35 cellular contexts compared by ENCODE assay signal in genomic region chr7:45873035-45873354, GRCh38. TPM values are rescaled to one million over a fixed set of nuclear protein-coding genes. Genes with fewer than 3 reads are reported as not detected.
"Had no signal": no experiment of that assay in that cellular context is flagged by ENCODE, and none has a peak within 500 bp of the region (broad histone marks: within the 10 kb centered on the region; RNA-seq: fewer than 3 reads in every experiment).

Gene CCDC201, minus strand, starts transcription at chr7:45873082. Its CDS starts 75 bp downstream, at chr7:45873007.

- DNase-seq: activated CD4-positive, alpha-beta memory T cell treated with anti-CD3 and anti-CD28 coated beads for 36 hours; activated CD4-positive, alpha-beta T cell treated with anti-CD3 and anti-CD28 coated beads for 36 hours; activated CD4-positive, alpha-beta T cell treated with anti-CD3 and anti-CD28 coated beads, Interleukin-2, amount 10 ng/mL, durations not matched to agents 24 days and 14 days; activated CD4-positive, CD25-positive, alpha-beta regulatory T cell; activated CD4-positive, CD25-positive, alpha-beta regulatory T cell treated with anti-CD3 and anti-CD28 coated beads, Interleukin-2, amount 50 U/mL, for 72 hours; activated CD8-positive, alpha-beta memory T cell treated with anti-CD3 and anti-CD28 coated beads, Interleukin-2, amount 10 ng/mL, durations not matched to agents 7 days and 5 days; activated CD8-positive, alpha-beta memory T cell treated with anti-CD3 and anti-CD28 coated beads, Interleukin-2, amount 50 U/mL, for 4 hours; activated CD8-positive, alpha-beta T cell treated with anti-CD3 and anti-CD28 coated beads, Interleukin-2, amount 10 ng/mL, durations not matched to agents 7 days and 5 days; activated gamma-delta T cell; activated naive CD4-positive, alpha-beta T cell; activated naive CD4-positive, alpha-beta T cell treated with anti-CD3 and anti-CD28 coated beads, Interleukin-2, amount 10 ng/mL, durations not matched to agents 7 days and 5 days; activated naive CD8-positive, alpha-beta T cell treated with anti-CD3 and anti-CD28 coated beads, Interleukin-2, amount 10 ng/mL, durations not matched to agents 7 days and 5 days; activated T-cell treated with anti-CD3 and anti-CD28 coated beads, Interleukin-2, amount 50 U/mL, for 1 hour; activated T-cell treated with anti-CD3 and anti-CD28 coated beads, Interleukin-2, amount 50 U/mL, for 72 hours; dorsolateral prefrontal cortex; effector CD4-positive, alpha-beta T cell; effector memory CD8-positive, alpha-beta T cell; erythroblast; gastrocnemius medialis; glutamatergic neuron; heart left ventricle; T-helper 2 cell had no signal

- H3K27me3 Mint-ChIP-seq: activated CD4-positive, alpha-beta T cell treated with anti-CD3 and anti-CD28 coated beads, Interleukin-2, amount 10 ng/mL, durations not matched to agents 24 days and 14 days; dendritic cell treated with granulocyte-macrophage colony-stimulating factor and Interleukin-4, amounts not matched to agents 40 ng/mL and 50 ng/mL, for 4 days had no signal

- H3K36me3 Mint-ChIP-seq: activated CD4-positive, alpha-beta memory T cell treated with anti-CD3 and anti-CD28 coated beads for 36 hours; activated CD8-positive, alpha-beta memory T cell treated with anti-CD3 and anti-CD28 coated beads, Interleukin-2, amount 10 ng/mL, durations not matched to agents 7 days and 5 days; activated naive CD4-positive, alpha-beta T cell treated with anti-CD3 and anti-CD28 coated beads, Interleukin-2, amount 10 ng/mL, durations not matched to agents 7 days and 5 days; activated naive CD8-positive, alpha-beta T cell treated with anti-CD3 and anti-CD28 coated beads, Interleukin-2, amount 10 ng/mL, durations not matched to agents 7 days and 5 days; brain had no signal

- H3K27ac ChIP-seq: ascending aorta, breast epithelium, cardiac muscle cell, coronary artery, dorsolateral prefrontal cortex, esophagus muscularis mucosa, foreskin keratinocyte, gastrocnemius medialis, heart left ventricle had no signal

- H3K9me3 Mint-ChIP-seq: activated CD4-positive, alpha-beta memory T cell treated with anti-CD3 and anti-CD28 coated beads for 36 hours; activated CD4-positive, alpha-beta T cell treated with anti-CD3 and anti-CD28 coated beads, Interleukin-2, amount 10 ng/mL, durations not matched to agents 24 days and 14 days; activated naive CD4-positive, alpha-beta T cell treated with anti-CD3 and anti-CD28 coated beads, Interleukin-2, amount 10 ng/mL, durations not matched to agents 7 days and 5 days; activated naive CD8-positive, alpha-beta T cell treated with anti-CD3 and anti-CD28 coated beads, Interleukin-2, amount 10 ng/mL, durations not matched to agents 7 days and 5 days; central memory CD8-positive, alpha-beta T cell; dendritic cell treated with granulocyte-macrophage colony-stimulating factor and Interleukin-4, amounts not matched to agents 40 ng/mL and 50 ng/mL, for 4 days; effector memory CD8-positive, alpha-beta T cell had no signal

- H3K27ac Mint-ChIP-seq: activated CD4-positive, alpha-beta memory T cell treated with anti-CD3 and anti-CD28 coated beads for 36 hours; activated CD4-positive, alpha-beta T cell treated with anti-CD3 and anti-CD28 coated beads for 36 hours; activated CD4-positive, alpha-beta T cell treated with anti-CD3 and anti-CD28 coated beads, Interleukin-2, amount 10 ng/mL, durations not matched to agents 24 days and 14 days; activated CD8-positive, alpha-beta memory T cell treated with anti-CD3 and anti-CD28 coated beads, Interleukin-2, amount 10 ng/mL, durations not matched to agents 7 days and 5 days; activated CD8-positive, alpha-beta T cell treated with anti-CD3 and anti-CD28 coated beads, Interleukin-2, amount 10 ng/mL, durations not matched to agents 7 days and 5 days; activated naive CD4-positive, alpha-beta T cell treated with anti-CD3 and anti-CD28 coated beads, Interleukin-2, amount 10 ng/mL, durations not matched to agents 7 days and 5 days; activated naive CD4-positive, alpha-beta T cell treated with anti-CD3 and anti-CD28 coated beads, Interleukin-2, amount 50 U/mL, for 72 hours; activated naive CD8-positive, alpha-beta T cell treated with anti-CD3 and anti-CD28 coated beads, Interleukin-2, amount 10 ng/mL, durations not matched to agents 7 days and 5 days; activated T-cell treated with anti-CD3 and anti-CD28 coated beads, Interleukin-2, amount 50 U/mL, for 72 hours; brain; dendritic cell treated with granulocyte-macrophage colony-stimulating factor and Interleukin-4, amounts not matched to agents 40 ng/mL and 50 ng/mL, for 4 days; effector memory CD8-positive, alpha-beta T cell had no signal

- H3K36me3 ChIP-seq: ascending aorta, breast epithelium, cardiac muscle cell, esophagus muscularis mucosa, gastrocnemius medialis, heart left ventricle had no signal

- H3K4me1 Mint-ChIP-seq: activated CD4-positive, alpha-beta T cell treated with anti-CD3 and anti-CD28 coated beads for 36 hours; activated CD4-positive, alpha-beta T cell treated with anti-CD3 and anti-CD28 coated beads, Interleukin-2, amount 10 ng/mL, durations not matched to agents 24 days and 14 days; activated CD8-positive, alpha-beta memory T cell treated with anti-CD3 and anti-CD28 coated beads, Interleukin-2, amount 10 ng/mL, durations not matched to agents 7 days and 5 days; activated naive CD4-positive, alpha-beta T cell treated with anti-CD3 and anti-CD28 coated beads, Interleukin-2, amount 10 ng/mL, durations not matched to agents 7 days and 5 days; activated naive CD8-positive, alpha-beta T cell treated with anti-CD3 and anti-CD28 coated beads, Interleukin-2, amount 10 ng/mL, durations not matched to agents 7 days and 5 days; brain; central memory CD8-positive, alpha-beta T cell had no signal

- H3K4me1 ChIP-seq: ascending aorta, breast epithelium, esophagus muscularis mucosa, gastrocnemius medialis, heart left ventricle had no signal

- ATAC-seq: activated CD4-positive, alpha-beta T cell treated with anti-CD3 and anti-CD28 coated beads for 36 hours; activated CD8-positive, alpha-beta memory T cell treated with anti-CD3 and anti-CD28 coated beads, Interleukin-2, amount 10 ng/mL, durations not matched to agents 7 days and 5 days; activated CD8-positive, alpha-beta T cell treated with anti-CD3 and anti-CD28 coated beads, Interleukin-2, amount 10 ng/mL, durations not matched to agents 7 days and 5 days; activated naive CD4-positive, alpha-beta T cell treated with anti-CD3 and anti-CD28 coated beads, Interleukin-2, amount 50 U/mL, for 72 hours; activated T-cell treated with anti-CD3 and anti-CD28 coated beads, Interleukin-2, amount 50 U/mL, for 72 hours; effector memory CD8-positive, alpha-beta T cell; gastrocnemius medialis had no signal

- H3K4me3 ChIP-seq: ascending aorta, breast epithelium, cardiac muscle cell, coronary artery, dorsolateral prefrontal cortex, esophagus muscularis mucosa, gastrocnemius medialis, heart left ventricle had no signal

- H3K4me3 Mint-ChIP-seq: activated CD4-positive, alpha-beta memory T cell treated with anti-CD3 and anti-CD28 coated beads for 36 hours; activated CD4-positive, alpha-beta T cell treated with anti-CD3 and anti-CD28 coated beads for 36 hours; activated CD4-positive, alpha-beta T cell treated with anti-CD3 and anti-CD28 coated beads, Interleukin-2, amount 10 ng/mL, durations not matched to agents 24 days and 14 days; activated CD8-positive, alpha-beta memory T cell treated with anti-CD3 and anti-CD28 coated beads, Interleukin-2, amount 10 ng/mL, durations not matched to agents 7 days and 5 days; activated CD8-positive, alpha-beta T cell treated with anti-CD3 and anti-CD28 coated beads, Interleukin-2, amount 10 ng/mL, durations not matched to agents 7 days and 5 days; activated naive CD4-positive, alpha-beta T cell treated with anti-CD3 and anti-CD28 coated beads, Interleukin-2, amount 10 ng/mL, durations not matched to agents 7 days and 5 days; activated naive CD8-positive, alpha-beta T cell treated with anti-CD3 and anti-CD28 coated beads, Interleukin-2, amount 10 ng/mL, durations not matched to agents 7 days and 5 days; activated T-cell treated with anti-CD3 and anti-CD28 coated beads, Interleukin-2, amount 50 U/mL, for 72 hours; brain; central memory CD8-positive, alpha-beta T cell; dendritic cell treated with granulocyte-macrophage colony-stimulating factor and Interleukin-4, amounts not matched to agents 40 ng/mL and 50 ng/mL, for 4 days; effector memory CD8-positive, alpha-beta T cell had no signal

- H3K27me3 ChIP-seq: ascending aorta, breast epithelium, esophagus muscularis mucosa, foreskin keratinocyte, gastrocnemius medialis had no signal

- H3K9me3 ChIP-seq: gastrocnemius medialis had no signal

RNA-seq across cellular contexts. Expression of gene CCDC201, which starts in this region (rescaled TPM):
- total RNA-seq: activated CD4-positive, alpha-beta memory T cell treated with anti-CD3 and anti-CD28 coated beads for 36 hours; activated CD4-positive, alpha-beta T cell treated with anti-CD3 and anti-CD28 coated beads for 36 hours; activated CD4-positive, alpha-beta T cell treated with anti-CD3 and anti-CD28 coated beads, Interleukin-2, amount 10 ng/mL, durations not matched to agents 24 days and 14 days; activated CD8-positive, alpha-beta memory T cell treated with anti-CD3 and anti-CD28 coated beads for 36 hours; activated CD8-positive, alpha-beta memory T cell treated with anti-CD3 and anti-CD28 coated beads, Interleukin-2, amount 10 ng/mL, durations not matched to agents 7 days and 5 days; activated CD8-positive, alpha-beta T cell treated with anti-CD3 and anti-CD28 coated beads, Interleukin-2, amount 10 ng/mL, durations not matched to agents 7 days and 5 days; activated naive CD4-positive, alpha-beta T cell treated with anti-CD3 and anti-CD28 coated beads, Interleukin-2, amount 50 U/mL, for 72 hours; activated naive CD8-positive, alpha-beta T cell treated with anti-CD3 and anti-CD28 coated beads, Interleukin-2, amount 10 ng/mL, durations not matched to agents 7 days and 5 days; activated T-cell treated with anti-CD3 and anti-CD28 coated beads, Interleukin-2, amount 50 U/mL, for 72 hours; ascending aorta; breast epithelium; cardiac muscle cell; cerebellum; dorsolateral prefrontal cortex; esophagus muscularis mucosa; foreskin keratinocyte; gastrocnemius medialis; heart left ventricle; T-helper 1 cell treated with Interleukin-12 subunit alpha and Interleukin-12 subunit beta and Interleukin-4 antibody, amounts not matched to agents 30 ng/mL and 1 ng/mL, for 36 hours had no signal
- polyA plus RNA-seq: cardiac muscle cell, foreskin keratinocyte, heart left ventricle had no signal
